In the genomic region with DNA sequence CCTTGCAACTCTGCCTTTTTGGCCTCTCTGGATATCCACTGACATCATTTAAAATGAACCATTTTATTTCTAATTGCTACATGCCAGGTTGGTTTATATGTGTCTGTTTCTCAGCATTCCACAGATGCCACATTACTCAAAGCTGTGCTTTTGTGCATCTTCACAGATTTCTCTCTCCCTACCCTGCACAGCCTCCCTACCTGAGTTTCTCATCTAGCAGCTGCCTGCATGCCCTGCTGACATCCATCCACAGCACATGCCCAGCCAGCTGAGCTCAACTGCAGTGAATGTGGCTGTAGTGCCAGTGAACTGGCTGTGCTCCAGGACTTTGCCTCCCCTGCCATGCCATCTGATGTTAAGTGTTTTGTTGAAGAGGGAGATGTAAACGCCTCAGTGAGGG, we compare ENCODE assay signal across 12 cellular contexts. TPM values are rescaled to one million over a fixed set of nuclear protein-coding genes. Genes with fewer than 3 reads are reported as not detected.
DNase-seq lines count a peak whose midpoint lies in the region; ATAC-seq and TF ChIP-seq lines count a peak whose summit lies in the region.
"Had no signal": no experiment of that assay in that cellular context is flagged by ENCODE, and none has a peak within 500 bp of the region (broad histone marks: within the 10 kb centered on the region; RNA-seq: fewer than 3 reads in every experiment).

No MANE protein-coding gene starts in this region.

- H3K18ac ChIP-seq in mesenchymal stem cell (ENCODE audit: low read depth in 1 of 2, low read length in 2 of 2) = no peak overlapping the region

- H2AK5ac ChIP-seq in mesenchymal stem cell (ENCODE audit: low read length, severe bottlenecking) = no peak overlapping the region

- WGBS in mesenchymal stem cell = no CpG with 5 or more reads among the region's 1 CpG

- CTCF ChIA-PET in Calu3 (lab: Charles Lee) = no interaction called here

- H3K4me1 ChIP-seq in mesenchymal stem cell (ENCODE audit: control insufficient read depth, insufficient read depth, low read depth, low read length) (peaks cover 8% of the 10 kb centered on the region), uterus (no peaks in the 10 kb centered on the region)

- peak overlapping the region; percentile 11 for H3K27ac Mint-ChIP-seq in Calu3 (ENCODE audit: unreplicated experiment)

- no peak overlapping the region for H3K4ac ChIP-seq in mesenchymal stem cell (ENCODE audit: low read depth in 1 of 2, low read length in 2 of 2)

- H4K91ac ChIP-seq in mesenchymal stem cell (ENCODE audit: low read length) = no peak overlapping the region

- no peak overlapping the region for H3K23ac ChIP-seq in mesenchymal stem cell (ENCODE audit: low read length in 2 of 2)

- no peaks in the 10 kb centered on the region for H3K27me3 Mint-ChIP-seq in Calu3 (ENCODE audit: unreplicated experiment)

- intact Hi-C loops in Calu3 (cut with micrococcal nuclease; ENCODE audit: unreplicated experiment) = no loop called here
- intact Hi-C loops in uterus (cut with DNase I; ENCODE audit: low total_unique reads) = no loop called here

- ATAC-seq in HG03571 (IDR thresholded peaks at IDR 0.05; ENCODE audit: unreplicated experiment) = no peak
- ATAC-seq: foreskin keratinocyte had no signal

- no peak overlapping the region for H2BK15ac ChIP-seq in mesenchymal stem cell (ENCODE audit: low read depth, poor library complexity, severe bottlenecking)

- H3K9me3 Mint-ChIP-seq in Calu3 (ENCODE audit: low read depth, unreplicated experiment) = no peaks in the 10 kb centered on the region

- H3K4me3 ChIP-seq in mesenchymal stem cell (ENCODE audit: insufficient read depth in 1 of 2, low read depth in 1 of 2, low read length in 2 of 2) (no peak overlapping the region), uterus (no peak overlapping the region)
- H3K4me3 ChIP-seq: lung had no signal

- no peak overlapping the region for H3K9ac ChIP-seq in mesenchymal stem cell (ENCODE audit: low read length)

- no peak overlapping the region for H2BK120ac ChIP-seq in mesenchymal stem cell (ENCODE audit: low read depth, low read length)

- no peak overlapping the region for H2AFZ ChIP-seq in mesenchymal stem cell (ENCODE audit: low read depth, low read length)

- H3K4me1 Mint-ChIP-seq in Calu3 (ENCODE audit: low read depth, unreplicated experiment) = peaks cover 79% of the 10 kb centered on the region

- H2BK5ac ChIP-seq in mesenchymal stem cell (ENCODE audit: low read depth, low read length, poor library complexity, severe bottlenecking) = no peak overlapping the region

- H3K9me3 ChIP-seq in mesenchymal stem cell (ENCODE audit: control insufficient read depth, low read length) (no peaks in the 10 kb centered on the region), uterus (no peaks in the 10 kb centered on the region)

- no TSS peak for BruUV-seq in Calu3 (replicated peaks; lab: Mats Ljungman, UMichigan)

- peaks cover 26% of the 10 kb centered on the region for H3K36me3 Mint-ChIP-seq in Calu3 (ENCODE audit: insufficient read depth, unreplicated experiment)

- H3K36me3 ChIP-seq in mesenchymal stem cell (ENCODE audit: control insufficient read depth in 1 of 2, insufficient read depth in 2 of 2, low read depth in 1 of 2, low read length in 2 of 2) (peaks cover 0 to 2% of the 10 kb centered on the region in 2 experiments), uterus (no peaks in the 10 kb centered on the region)

- no peak overlapping the region for H3K4me2 ChIP-seq in mesenchymal stem cell (ENCODE audit: low read length, poor library complexity, severe bottlenecking)

- peak overlapping the region in 1 of 2 experiments; percentile 51 for H2BK12ac ChIP-seq in mesenchymal stem cell (ENCODE audit: low read length in 2 of 2)

- H3K27me3 ChIP-seq in mesenchymal stem cell (ENCODE audit: control insufficient read depth in 1 of 2, insufficient read depth in 1 of 2, low read length in 2 of 2) (no peaks in the 10 kb centered on the region), uterus (no peaks in the 10 kb centered on the region)
- H3K27me3 ChIP-seq: foreskin keratinocyte had no signal

- no peak overlapping the region for H3K4me3 Mint-ChIP-seq in Calu3 (ENCODE audit: low read depth, unreplicated experiment)

- no peak overlapping the region for H3K14ac ChIP-seq in mesenchymal stem cell (ENCODE audit: low read length in 2 of 2)

- H3K27ac ChIP-seq in mesenchymal stem cell (ENCODE audit: low read length, poor library complexity, severe bottlenecking) = peak overlapping the region; percentile 3
- H3K27ac ChIP-seq in uterus = no peak overlapping the region
- H3K27ac ChIP-seq: foreskin keratinocyte had no signal

- peaks cover 22% of the 10 kb centered on the region for H3K79me1 ChIP-seq in mesenchymal stem cell (replicated peaks; ENCODE audit: low read length, poor library complexity, severe bottlenecking)

- no peak for TF ChIP-seq CTCF in Calu3 (IDR thresholded peaks at IDR 0.05; ENCODE audit: unreplicated experiment)
- no peak for TF ChIP-seq CTCF in uterus (IDR thresholded peaks at IDR 0.05)

- DNase-seq in Calu3 (no peak), NCI-H1105 (lab: John Stamatoyannopoulos, UW) (peak; percentile 80), anterior cingulate cortex (lab: John Stamatoyannopoulos, UW) (peak in 45 of 58 donors; percentile 2 to 80 (median 32)), mesenchymal stem cell (no peak), hepatic stellate cell (ENCODE audit: low spot score) (no peak), uterus (no peak)
- DNase-seq in activated naive CD4-positive, alpha-beta T cell treated with Interleukin-2 at 50 U/mL for 16 hours = no peak
- DNase-seq: activated CD4-positive, alpha-beta T cell treated with anti-CD3 and anti-CD28 coated beads for 4 hours; cortex of kidney; foreskin keratinocyte had no signal

- TF ChIP-seq POLR2A in uterus (IDR thresholded peaks at IDR 0.05) = no peak

- H4K8ac ChIP-seq in mesenchymal stem cell (ENCODE audit: low read length) = no peak overlapping the region

RNA-seq across cellular contexts. Expression of gene PKP4, which starts 44.5 kb away (rescaled TPM):
- total RNA-seq in Calu3 (2022) = 119 and 137 TPM in 2 replicates
- 15.1 TPM for polyA plus RNA-seq in mesenchymal stem cell (2013, experiment 1 of 2)
- 14.4 TPM for polyA plus RNA-seq in mesenchymal stem cell (2013, experiment 2 of 2)
- 100 to 1,000 TPM in 1 of 4 donors, 10 to 100 TPM in 3; 35.6 to 122 (median 60.6) TPM for total RNA-seq in uterus

RNA-seq across cellular contexts. Expression of gene CCDC148, which starts 44.7 kb away (rescaled TPM):
- total RNA-seq in Calu3 (2022) = 4.3 and 5.1 TPM in 2 replicates
- polyA plus RNA-seq in mesenchymal stem cell (2013, experiment 1 of 2) = 0.21 TPM
- 0.10 TPM for polyA plus RNA-seq in mesenchymal stem cell (2013, experiment 2 of 2)
- 1 to 10 TPM in 2 of 4 donors, under 1 TPM in 1, not detected in 1; 0.77 to 9.7 (median 3.0) TPM for total RNA-seq in uterus

Comparison
In these comparisons a context has a peak if more than half of its experiments do, and no peak if none do; other contexts are left out.
1. DNase-seq: peak in NCI-H1105 (single experiment) and anterior cingulate cortex (45 of 58); none in Calu3 (single experiment), mesenchymal stem cell (single experiment), hepatic stellate cell (single experiment), activated naive CD4-positive, alpha-beta T cell treated with Interleukin-2 at 50 U/mL for 16 hours (single experiment) and uterus (0 of 2).